Comparison of ENCODE assay signal across 17 cellular contexts in the genomic region with DNA sequence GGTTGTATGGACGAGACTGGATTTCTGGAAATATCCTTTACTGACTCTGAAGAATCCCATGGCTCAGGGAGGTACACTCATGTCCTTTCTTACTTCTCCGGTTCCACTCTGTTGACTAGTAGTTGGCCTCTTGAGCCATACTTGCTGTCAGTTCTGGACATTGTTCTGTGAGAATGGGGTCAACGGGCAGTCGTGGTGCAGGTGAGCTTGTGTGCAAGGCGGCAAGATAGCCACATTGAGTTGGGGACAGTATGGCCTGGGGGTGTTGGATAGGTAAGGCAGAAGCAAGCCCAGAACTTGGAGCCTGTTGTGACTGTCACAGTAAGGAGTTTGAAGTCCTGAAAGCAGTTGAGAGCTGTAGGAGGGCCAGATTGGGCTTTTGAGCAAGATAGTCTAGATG. TPM values are rescaled to one million over a fixed set of nuclear protein-coding genes. Genes with fewer than 3 reads are reported as not detected.
DNase-seq lines count a peak whose midpoint lies in the region; ATAC-seq, FAIRE-seq and TF ChIP-seq lines count a peak whose summit lies in the region.
"Had no signal": no experiment of that assay in that cellular context is flagged by ENCODE, and none has a peak within 500 bp of the region (broad histone marks: within the 10 kb centered on the region; RNA-seq: fewer than 3 reads in every experiment).

No MANE protein-coding gene starts in this region.

- CTCF ChIA-PET in K562 (lab: Yijun Ruan, JAX; ENCODE audit: low intra/inter-chr PET ratio) = no interaction called here

- POLR2A ChIA-PET in K562 (lab: Yijun Ruan, JAX) = interaction anchor here (1.0 kb wide), 1 partner anchor 9 kb away, joined by 3 read pairs; no protein-coding TSS in a partner anchor

- no peak for DNase-seq in stimulated activated naive CD8-positive, alpha-beta T cell treated with anti-CD3 and anti-CD28 coated beads, Interleukin-15, amount 100 ng/mL, for 72 hours
- DNase-seq in K562 (ENCODE audit: extremely low read depth in 1 of 4, low spot score in 3 of 4) = no peak
- DNase-seq in nephron progenitor cell = no peak
- no peak for DNase-seq in NCI-H526 treated with DMSO at 0.1 percent for 48 hours (lab: John Stamatoyannopoulos, UW)
- DNase-seq: Calu3, DMS53, H9, IMR-90, NCI-H1105 treated with DMSO at 0.1 percent for 48 hours, NCI-H1694 treated with DMSO at 0.1 percent for 48 hours, NCI-H345, NCI-H526, SIG-M5 had no signal

- H3K36me3 ChIP-seq in K562 (ENCODE audit: control insufficient read depth, insufficient read depth, low read length) = peaks cover 46% of the 10 kb centered on the region

- no peak overlapping the region for H3K27ac ChIP-seq in K562 (ENCODE audit: extremely low read depth, low read depth, low read length)

- H3K9me3 Mint-ChIP-seq in stimulated activated naive CD8-positive, alpha-beta T cell treated with anti-CD3 and anti-CD28 coated beads, Interleukin-15, Interleukin-2, amounts not matched to agents 100 ng/mL and 50 ng/mL, for 24 hours = no peaks in the 10 kb centered on the region
- H3K9me3 Mint-ChIP-seq in stimulated activated naive CD8-positive, alpha-beta T cell treated with anti-CD3 and anti-CD28 coated beads, Interleukin-15, amount 100 ng/mL, for 72 hours = no peaks in the 10 kb centered on the region
- H3K9me3 Mint-ChIP-seq in nephron progenitor cell = no peaks in the 10 kb centered on the region
- H3K9me3 Mint-ChIP-seq: H9 had no signal

- no peak overlapping the region for H3K4me3 ChIP-seq in K562

- peaks cover 3% of the 10 kb centered on the region for H3K4me1 Mint-ChIP-seq in stimulated activated naive CD8-positive, alpha-beta T cell treated with anti-CD3 and anti-CD28 coated beads, Interleukin-15, Interleukin-2, amounts not matched to agents 100 ng/mL and 50 ng/mL, for 24 hours (ENCODE audit: low read depth)
- H3K4me1 Mint-ChIP-seq in stimulated activated naive CD8-positive, alpha-beta T cell treated with anti-CD3 and anti-CD28 coated beads, Interleukin-15, amount 100 ng/mL, for 72 hours = peaks cover 13% of the 10 kb centered on the region
- peaks cover 8% of the 10 kb centered on the region for H3K4me1 Mint-ChIP-seq in nephron progenitor cell

- H4K20me1 ChIP-seq in K562 (replicated peaks; ENCODE audit: control insufficient read depth, insufficient read depth, low read length) = peaks cover 6% of the 10 kb centered on the region; the same call in 1 of the 2 replicates

- no peak for TF ChIP-seq RAD21 in K562 (CRISPR knock-in tag; conservative IDR thresholded peaks at IDR 0.05 in 1 of 2, IDR thresholded peaks at IDR 0.05 in 1 of 2)

- H3K27ac Mint-ChIP-seq in stimulated activated naive CD8-positive, alpha-beta T cell treated with anti-CD3 and anti-CD28 coated beads, Interleukin-15, Interleukin-2, amounts not matched to agents 100 ng/mL and 50 ng/mL, for 24 hours = peak overlapping the region; percentile 19
- no peak overlapping the region for H3K27ac Mint-ChIP-seq in stimulated activated naive CD8-positive, alpha-beta T cell treated with anti-CD3 and anti-CD28 coated beads, Interleukin-15, amount 100 ng/mL, for 72 hours
- H3K27ac Mint-ChIP-seq in nephron progenitor cell = peak overlapping the region; percentile 29

- no peak for TF ChIP-seq POLR2A in K562 (conservative IDR thresholded peaks at IDR 0.05)

- no peaks in the 10 kb centered on the region for H3K27me3 Mint-ChIP-seq in stimulated activated naive CD8-positive, alpha-beta T cell treated with anti-CD3 and anti-CD28 coated beads, Interleukin-15, Interleukin-2, amounts not matched to agents 100 ng/mL and 50 ng/mL, for 24 hours
- no peaks in the 10 kb centered on the region for H3K27me3 Mint-ChIP-seq in stimulated activated naive CD8-positive, alpha-beta T cell treated with anti-CD3 and anti-CD28 coated beads, Interleukin-15, amount 100 ng/mL, for 72 hours
- H3K27me3 Mint-ChIP-seq in nephron progenitor cell (ENCODE audit: low read depth, poor library complexity) = no peaks in the 10 kb centered on the region

- intact Hi-C loops in K562 (cut with micrococcal nuclease) = no loop called here

- H3K9ac ChIP-seq in K562 (ENCODE audit: insufficient read depth in 1 of 2, low read depth in 2 of 2, low read length in 2 of 2) = no peak overlapping the region

- 94% methylated on average over 5 of the region's 5 CpGs for WGBS in K562 (ENCODE audit: insufficient coverage, low coverage, missing lambda C conversion rate)

- H3K9me3 ChIP-seq in K562 (replicated peaks; ENCODE audit: control insufficient read depth, insufficient read depth, low read depth, low read length) = no peaks in the 10 kb centered on the region

- no peak overlapping the region for H3K4me2 ChIP-seq in K562 (ENCODE audit: insufficient read depth, low read length)

- H3K4me3 Mint-ChIP-seq in stimulated activated naive CD8-positive, alpha-beta T cell treated with anti-CD3 and anti-CD28 coated beads, Interleukin-15, Interleukin-2, amounts not matched to agents 100 ng/mL and 50 ng/mL, for 24 hours = no peak overlapping the region
- H3K4me3 Mint-ChIP-seq in stimulated activated naive CD8-positive, alpha-beta T cell treated with anti-CD3 and anti-CD28 coated beads, Interleukin-15, amount 100 ng/mL, for 72 hours = no peak overlapping the region
- H3K4me3 Mint-ChIP-seq in nephron progenitor cell = no peak overlapping the region
- H3K4me3 Mint-ChIP-seq: H9 had no signal

- no peaks in the 10 kb centered on the region for H3K27me3 ChIP-seq in K562 (ENCODE audit: control insufficient read depth in 2 of 2, insufficient read depth in 2 of 2, low read length in 2 of 2)

- peaks cover under 1 to 4% of the 10 kb centered on the region in 2 experiments; a peak in 1 of 5 replicates for H3K4me1 ChIP-seq in K562 (replicated peaks in 1 of 2; ENCODE audit: control insufficient read depth in 2 of 2, insufficient read depth in 2 of 2, low read length in 2 of 2)

- BruUV-seq in K562 (replicated peaks; lab: Mats Ljungman, UMichigan) = no TSS peak

- FAIRE-seq in K562 (lab: Jason Lieb, UNC) = no peak

- no peaks in the 10 kb centered on the region for H3K79me2 ChIP-seq in K562 (ENCODE audit: control insufficient read depth, insufficient read depth, low read length)

- H3K9me1 ChIP-seq in K562 (ENCODE audit: control insufficient read depth, insufficient read depth, low read length) = no peaks in the 10 kb centered on the region

- no peak for ATAC-seq in stimulated activated naive CD8-positive, alpha-beta T cell treated with anti-CD3 and anti-CD28 coated beads, Interleukin-15, amount 100 ng/mL, for 72 hours
- ATAC-seq in K562 (no peak), GM21381 (IDR thresholded peaks at IDR 0.05; ENCODE audit: unreplicated experiment) (no peak), HG02885 (IDR thresholded peaks at IDR 0.05; ENCODE audit: poor library complexity, unreplicated experiment) (no peak)

- H3K36me3 Mint-ChIP-seq in stimulated activated naive CD8-positive, alpha-beta T cell treated with anti-CD3 and anti-CD28 coated beads, Interleukin-15, Interleukin-2, amounts not matched to agents 100 ng/mL and 50 ng/mL, for 24 hours (ENCODE audit: low read depth) = peaks cover 56% of the 10 kb centered on the region
- H3K36me3 Mint-ChIP-seq in nephron progenitor cell (ENCODE audit: low read depth) = peaks cover 51% of the 10 kb centered on the region

- TF ChIP-seq CTCF in K562 (IDR thresholded peaks at IDR 0.05 in 2 of 3, conservative IDR thresholded peaks at IDR 0.05 in 1 of 3; ENCODE audit: insufficient read depth in 2 of 3, low read depth in 1 of 3, low read length in 3 of 3) (no peak), nephron progenitor cell (IDR thresholded peaks at IDR 0.05) (no peak)

- in situ Hi-C loops in K562 (cut with MboI) = no loop called here

- no peak for TF ChIP-seq EP300 in K562 (IDR thresholded peaks at IDR 0.05; ENCODE audit: low read length)

- H2AFZ ChIP-seq in K562 (ENCODE audit: low read depth, low read length) = no peak overlapping the region

TF ChIP-seq in K562, 482 proteins besides CTCF, POLR2A, EP300 and RAD21:
- no peak for TF ChIP-seq HSF4 (CRISPR knock-in tag; IDR thresholded peaks at IDR 0.05; ENCODE audit: borderline replicate concordance)
- TF ChIP-seq, protein P1, sequence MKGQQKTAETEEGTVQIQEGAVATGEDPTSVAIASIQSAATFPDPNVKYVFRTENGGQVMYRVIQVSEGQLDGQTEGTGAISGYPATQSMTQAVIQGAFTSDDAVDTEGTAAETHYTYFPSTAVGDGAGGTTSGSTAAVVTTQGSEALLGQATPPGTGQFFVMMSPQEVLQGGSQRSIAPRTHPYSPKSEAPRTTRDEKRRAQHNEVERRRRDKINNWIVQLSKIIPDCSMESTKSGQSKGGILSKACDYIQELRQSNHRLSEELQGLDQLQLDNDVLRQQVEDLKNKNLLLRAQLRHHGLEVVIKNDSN (CRISPR knock-in tag; IDR thresholded peaks at IDR 0.05) = 0 out of 2 replicates have a peak, but pooled peaks have one; percentile 9
- TF ChIP-seq POLR2AphosphoS2 (IDR thresholded peaks at IDR 0.05; ENCODE audit: low read length) = 0 out of 2 replicates have a peak, but pooled peaks have one; percentile 43

RNA-seq across cellular contexts. Expression of gene SLC22A1, which starts 13.5 kb away (rescaled TPM):
- total RNA-seq in K562 (2011; cell fraction: chromatin; rRNA removed; ENCODE audit: low replicate concordance) = 0.86 and 0.93 TPM in 2 replicates
- 0.67 and 0.79 TPM in 2 replicates for total RNA-seq in K562 (2011; cell fraction: nucleolus; rRNA removed)
- 1.5 and 1.9 TPM in 2 replicates for total RNA-seq in K562 (2011; cell fraction: nucleoplasm; rRNA removed)
- total RNA-seq in K562 (2014; rRNA removed) (0.37 TPM in 1 of 2 replicates, not detected in the other), K562 (2014; rRNA removed; fragmentation: Illumina TruSeq; extraction: Trizol) (0.18 and 0.19 TPM in 2 replicates), K562 (2015; rRNA removed; fragmentation: Illumina TruSeq; extraction: Trizol) (0.33 and 0.45 TPM in 2 replicates), K562 (2021) (0.54 and 0.60 TPM in 2 replicates)
- polyA plus RNA-seq in K562 (2011; rRNA removed) (0.08 and 0.26 TPM in 2 replicates), K562 (2014; fragmentation: Illumina TruSeq; extraction: Trizol) (0.12 TPM in 1 of 2 replicates, not detected in the other), K562 (2014; fragmentation: Nextera tagmentation; extraction: Ambion mirVana) (under 1 TPM in 1 of 2 experiments, not detected in 1; 0.11 TPM), K562 (2014; rRNA removed) (0.24 TPM in 1 of 2 replicates, not detected in the other)
- 0.18 TPM in 1 of 2 replicates, not detected in the other for polyA plus RNA-seq in K562 (2011; cell fraction: cytosol; rRNA removed)
- 0.60 and 0.74 TPM in 2 replicates for polyA plus RNA-seq in K562 (2011; cell fraction: nucleus; rRNA removed)
- polyA plus RNA-seq in K562 (2012) = 0.14 and 0.25 TPM in 2 replicates
- 0.33 and 0.56 TPM in 2 replicates for polyA minus RNA-seq in K562 (2011; rRNA and poly(A)+ RNA removed)
- polyA minus RNA-seq in K562 (2011; cell fraction: cytosol; rRNA and poly(A)+ RNA removed) = not detected in 2 replicates
- 0.67 TPM in 2 replicates for polyA minus RNA-seq in K562 (2011; cell fraction: nucleus; rRNA and poly(A)+ RNA removed)
- total RNA-seq: IMR-90, OCI-LY7 had no signal

Comparison
In these comparisons a context has a peak if more than half of its experiments do, and no peak if none do; other contexts are left out.
1. H3K27ac Mint-ChIP-seq: peak in stimulated activated naive CD8-positive, alpha-beta T cell treated with anti-CD3 and anti-CD28 coated beads, Interleukin-15, Interleukin-2, amounts not matched to agents 100 ng/mL and 50 ng/mL, for 24 hours (single experiment) and nephron progenitor cell (single experiment); none in stimulated activated naive CD8-positive, alpha-beta T cell treated with anti-CD3 and anti-CD28 coated beads, Interleukin-15, amount 100 ng/mL, for 72 hours (0 of 2).